11 cellular contexts compared by ENCODE assay signal in the genomic region with DNA sequence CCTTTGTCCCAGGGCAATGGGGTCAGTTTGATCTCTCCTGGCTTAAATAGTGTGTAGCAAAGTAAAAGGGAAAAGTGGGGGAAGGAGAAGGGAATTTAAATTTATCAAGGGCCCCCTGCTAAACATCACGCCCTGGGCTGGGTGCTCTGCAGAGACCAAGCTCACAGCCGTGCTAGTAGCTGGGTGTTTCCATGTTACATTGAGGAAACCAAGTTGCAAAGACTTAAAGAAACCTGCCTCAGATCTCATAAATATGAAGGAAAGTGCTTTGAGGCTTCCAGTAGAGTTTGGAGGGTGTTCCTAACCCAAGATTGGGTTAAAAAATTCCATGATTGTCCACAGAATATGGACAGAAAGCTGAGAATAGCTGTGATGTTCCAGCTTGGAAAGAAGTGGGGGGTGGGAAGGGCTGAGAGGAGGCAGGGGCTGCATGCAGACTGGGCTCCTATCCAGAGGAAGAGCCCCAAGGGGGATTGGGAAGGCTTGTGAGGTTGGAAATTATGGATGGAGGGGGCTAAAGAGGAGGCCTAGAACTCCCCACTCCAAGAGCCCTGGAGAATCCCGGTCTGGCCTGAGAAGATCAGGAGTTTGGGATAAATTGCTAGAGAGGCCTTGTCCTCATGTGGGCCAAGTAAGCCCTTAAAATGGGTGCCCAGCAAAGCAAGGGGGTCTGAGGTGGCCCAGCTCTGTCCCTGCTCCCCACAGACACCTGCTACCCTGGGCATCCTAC. TPM values are rescaled to one million over a fixed set of nuclear protein-coding genes. Genes with fewer than 3 reads are reported as not detected.
DNase-seq lines count a peak whose midpoint lies in the region; ATAC-seq and TF ChIP-seq lines count a peak whose summit lies in the region.
"Had no signal": no experiment of that assay in that cellular context is flagged by ENCODE, and none has a peak within 500 bp of the region (broad histone marks: within the 10 kb centered on the region; RNA-seq: fewer than 3 reads in every experiment).

No MANE protein-coding gene starts in this region.

- no peaks in the 10 kb centered on the region for H3K9me3 Mint-ChIP-seq in activated naive CD8-positive, alpha-beta T cell treated with anti-CD3 and anti-CD28 coated beads, Interleukin-2, amount 10 ng/mL, durations not matched to agents 7 days and 5 days
- no peaks in the 10 kb centered on the region for H3K9me3 Mint-ChIP-seq in activated naive CD8-positive, alpha-beta T cell treated with anti-CD3 and anti-CD28 coated beads, Interleukin-2, amount 50 U/mL, for 24 hours
- H3K9me3 Mint-ChIP-seq in T-helper 2 cell treated with Interferon-gamma antibody and Interleukin-4, amounts not matched to agents 5 μg/mL and 100 μg/mL, for 36 hours, result no peaks in the 10 kb centered on the region

- H3K4me1 Mint-ChIP-seq in activated naive CD8-positive, alpha-beta T cell treated with anti-CD3 and anti-CD28 coated beads, Interleukin-2, amount 10 ng/mL, durations not matched to agents 7 days and 5 days, result no peaks in the 10 kb centered on the region
- H3K4me1 Mint-ChIP-seq in activated naive CD8-positive, alpha-beta T cell treated with anti-CD3 and anti-CD28 coated beads, Interleukin-2, amount 50 U/mL, for 24 hours, result peaks cover 10% of the 10 kb centered on the region
- no peaks in the 10 kb centered on the region for H3K4me1 Mint-ChIP-seq in T-helper 2 cell treated with Interferon-gamma antibody and Interleukin-4, amounts not matched to agents 5 μg/mL and 100 μg/mL, for 36 hours (ENCODE audit: low read depth)

- peak; percentile 12 for DNase-seq in activated naive CD8-positive, alpha-beta T cell treated with anti-CD3 and anti-CD28 coated beads, Interleukin-2, amount 10 ng/mL, durations not matched to agents 7 days and 5 days
- no peak for DNase-seq in activated naive CD8-positive, alpha-beta T cell treated with anti-CD3 and anti-CD28 coated beads, Interleukin-2, amount 50 U/mL, for 24 hours
- DNase-seq in right cardiac atrium (peak in 2 of 3 donors; percentile 65 to 66), vagina (ENCODE audit: extremely low spot score in 2 of 2) (peak in 1 of 2 donors; percentile 80), DMS114 treated with DMSO at 0.1 percent for 48 hours (lab: John Stamatoyannopoulos, UW; ENCODE audit: unreplicated experiment) (no peak), NCI-H526 treated with DMSO at 0.1 percent for 48 hours (lab: John Stamatoyannopoulos, UW) (no peak)
- no peak for DNase-seq in T-helper 2 cell treated with Interferon-gamma antibody and Interleukin-4, amounts not matched to agents 5 μg/mL and 100 μg/mL, for 36 hours (ENCODE audit: low spot score)
- DNase-seq: NCI-H187 had no signal

- intact Hi-C loops in right cardiac atrium (cut with DNase I), result no loop called here
- intact Hi-C loops in vagina (cut with DNase I), result no loop called here

- H3K9me3 ChIP-seq in right cardiac atrium (ENCODE audit: control insufficient read depth, low read length) (no peaks in the 10 kb centered on the region), parathyroid adenoma (ENCODE audit: control insufficient read depth, low read length) (no peaks in the 10 kb centered on the region), vagina (no peaks in the 10 kb centered on the region)

- TF ChIP-seq POLR2A in vagina (IDR thresholded peaks at IDR 0.05), result no peak

- no peak for ATAC-seq in activated naive CD8-positive, alpha-beta T cell treated with anti-CD3 and anti-CD28 coated beads, Interleukin-2, amount 10 ng/mL, durations not matched to agents 7 days and 5 days (ENCODE audit: low read depth)
- ATAC-seq in activated naive CD8-positive, alpha-beta T cell treated with anti-CD3 and anti-CD28 coated beads, Interleukin-2, amount 50 U/mL, for 24 hours, result no peak
- ATAC-seq in right cardiac atrium, result no peak

- no peak overlapping the region for H3K4me2 ChIP-seq in parathyroid adenoma (ENCODE audit: low read length)

- H2AFZ ChIP-seq in parathyroid adenoma, result peak overlapping the region; percentile 58

- peaks cover 16% of the 10 kb centered on the region for H3K27me3 Mint-ChIP-seq in activated naive CD8-positive, alpha-beta T cell treated with anti-CD3 and anti-CD28 coated beads, Interleukin-2, amount 10 ng/mL, durations not matched to agents 7 days and 5 days
- H3K27me3 Mint-ChIP-seq in activated naive CD8-positive, alpha-beta T cell treated with anti-CD3 and anti-CD28 coated beads, Interleukin-2, amount 50 U/mL, for 24 hours, result peaks cover 8% of the 10 kb centered on the region
- peaks cover 12% of the 10 kb centered on the region for H3K27me3 Mint-ChIP-seq in T-helper 2 cell treated with Interferon-gamma antibody and Interleukin-4, amounts not matched to agents 5 μg/mL and 100 μg/mL, for 36 hours (ENCODE audit: low read depth)

- H3K4me1 ChIP-seq in right cardiac atrium (ENCODE audit: control insufficient read depth, insufficient read depth, low read length), result peaks cover 2% of the 10 kb centered on the region
- peaks cover 5% of the 10 kb centered on the region for H3K4me1 ChIP-seq in parathyroid adenoma
- H3K4me1 ChIP-seq in vagina, result peaks cover 78% of the 10 kb centered on the region

- TF ChIP-seq CTCF in parathyroid adenoma (IDR thresholded peaks at IDR 0.05) (no peak), vagina (IDR thresholded peaks at IDR 0.05) (no peak)

- POLR2A ChIA-PET in activated naive CD8-positive, alpha-beta T cell treated with anti-CD3 and anti-CD28 coated beads, Interleukin-2, amount 10 ng/mL, durations not matched to agents 7 days and 5 days (lab: Charles Lee), result no interaction called here

- H3K27me3 ChIP-seq in right cardiac atrium (ENCODE audit: control insufficient read depth, insufficient read depth), result no peaks in the 10 kb centered on the region
- no peaks in the 10 kb centered on the region for H3K27me3 ChIP-seq in parathyroid adenoma (ENCODE audit: control insufficient read depth, insufficient read depth, low read length)
- no peaks in the 10 kb centered on the region for H3K27me3 ChIP-seq in vagina

- H3K36me3 Mint-ChIP-seq in activated naive CD8-positive, alpha-beta T cell treated with anti-CD3 and anti-CD28 coated beads, Interleukin-2, amount 10 ng/mL, durations not matched to agents 7 days and 5 days, result no peaks in the 10 kb centered on the region
- no peaks in the 10 kb centered on the region for H3K36me3 Mint-ChIP-seq in activated naive CD8-positive, alpha-beta T cell treated with anti-CD3 and anti-CD28 coated beads, Interleukin-2, amount 50 U/mL, for 24 hours (ENCODE audit: low read depth)
- H3K36me3 Mint-ChIP-seq in T-helper 2 cell treated with Interferon-gamma antibody and Interleukin-4, amounts not matched to agents 5 μg/mL and 100 μg/mL, for 36 hours (ENCODE audit: low read depth), result no peaks in the 10 kb centered on the region

- no peaks in the 10 kb centered on the region for H3K36me3 ChIP-seq in parathyroid adenoma (ENCODE audit: control insufficient read depth, insufficient read depth, low read length)
- H3K36me3 ChIP-seq in vagina, result no peaks in the 10 kb centered on the region

- no peak overlapping the region for H3K9ac ChIP-seq in parathyroid adenoma

- WGBS in right cardiac atrium, result 56% methylated on average over 3 of the region's 3 CpGs

- H3K4me3 ChIP-seq in right cardiac atrium (ENCODE audit: low read length) (no peak overlapping the region), parathyroid adenoma (ENCODE audit: low read depth, low read length) (no peak overlapping the region), vagina (no peak overlapping the region)

- H3K79me2 ChIP-seq in parathyroid adenoma, result no peaks in the 10 kb centered on the region

- H3K4me3 Mint-ChIP-seq in activated naive CD8-positive, alpha-beta T cell treated with anti-CD3 and anti-CD28 coated beads, Interleukin-2, amount 10 ng/mL, durations not matched to agents 7 days and 5 days, result no peak overlapping the region
- no peak overlapping the region for H3K4me3 Mint-ChIP-seq in activated naive CD8-positive, alpha-beta T cell treated with anti-CD3 and anti-CD28 coated beads, Interleukin-2, amount 50 U/mL, for 24 hours
- H3K4me3 Mint-ChIP-seq in T-helper 2 cell treated with Interferon-gamma antibody and Interleukin-4, amounts not matched to agents 5 μg/mL and 100 μg/mL, for 36 hours, result no peak overlapping the region

- H3K27ac ChIP-seq in right cardiac atrium (ENCODE audit: low read length) (peak overlapping the region; percentile 69), parathyroid adenoma (peak overlapping the region; percentile 36), vagina (peak overlapping the region; percentile 84)

- no peak overlapping the region for H3K27ac Mint-ChIP-seq in activated naive CD8-positive, alpha-beta T cell treated with anti-CD3 and anti-CD28 coated beads, Interleukin-2, amount 10 ng/mL, durations not matched to agents 7 days and 5 days
- H3K27ac Mint-ChIP-seq in activated naive CD8-positive, alpha-beta T cell treated with anti-CD3 and anti-CD28 coated beads, Interleukin-2, amount 50 U/mL, for 24 hours, result no peak overlapping the region
- no peak overlapping the region for H3K27ac Mint-ChIP-seq in T-helper 2 cell treated with Interferon-gamma antibody and Interleukin-4, amounts not matched to agents 5 μg/mL and 100 μg/mL, for 36 hours

RNA-seq across cellular contexts. Expression of a gene that starts 25.0 kb away (rescaled TPM):
- 1 to 10 TPM; 2.4 to 5.5 TPM for total RNA-seq in activated naive CD8-positive, alpha-beta T cell treated with anti-CD3 and anti-CD28 coated beads, Interleukin-2, amount 10 ng/mL, durations not matched to agents 7 days and 5 days
- 10 to 100 TPM; 21.6 to 57.1 (median 44.9) TPM for total RNA-seq in right cardiac atrium
- 25.3 TPM for polyA plus RNA-seq in right cardiac atrium
- 56.7 TPM for total RNA-seq in vagina

RNA-seq across cellular contexts. Expression of a gene that starts 47.9 kb away (rescaled TPM):
- total RNA-seq in activated naive CD8-positive, alpha-beta T cell treated with anti-CD3 and anti-CD28 coated beads, Interleukin-2, amount 10 ng/mL, durations not matched to agents 7 days and 5 days, result not detected
- under 1 TPM in 1 of 4 donors, not detected in 3; 0.34 TPM for total RNA-seq in right cardiac atrium
- polyA plus RNA-seq in right cardiac atrium, result 0.16 TPM
- total RNA-seq in vagina, result 729 TPM
- total RNA-seq: fibroblast of lung had no signal
- polyA plus RNA-seq: fibroblast of lung had no signal

RNA-seq across cellular contexts. Expression of a gene that starts 54.1 kb away (rescaled TPM):
- not detected for total RNA-seq in activated naive CD8-positive, alpha-beta T cell treated with anti-CD3 and anti-CD28 coated beads, Interleukin-2, amount 10 ng/mL, durations not matched to agents 7 days and 5 days
- total RNA-seq in right cardiac atrium (under 1 TPM in 3 of 4 donors, not detected in 1; 0.17 to 0.31 (median 0.22) TPM), vagina (2.7 TPM)
- 0.05 TPM for polyA plus RNA-seq in right cardiac atrium
- total RNA-seq: Daoy, fibroblast of lung had no signal
- polyA plus RNA-seq: fibroblast of lung had no signal

Comparison
In these comparisons a context has a peak if more than half of its experiments do, and no peak if none do; other contexts are left out.
1. DNase-seq: peak in activated naive CD8-positive, alpha-beta T cell treated with anti-CD3 and anti-CD28 coated beads, Interleukin-2, amount 10 ng/mL, durations not matched to agents 7 days and 5 days (single experiment) and right cardiac atrium (2 of 3); none in activated naive CD8-positive, alpha-beta T cell treated with anti-CD3 and anti-CD28 coated beads, Interleukin-2, amount 50 U/mL, for 24 hours (single experiment), T-helper 2 cell treated with Interferon-gamma antibody and Interleukin-4, amounts not matched to agents 5 μg/mL and 100 μg/mL, for 36 hours (single experiment), DMS114 treated with DMSO at 0.1 percent for 48 hours (single experiment) and NCI-H526 treated with DMSO at 0.1 percent for 48 hours (single experiment).
2. RNA of a gene that starts 47.9 kb away (total RNA-seq): 729 TPM in vagina (single experiment); 0.34 TPM in right cardiac atrium and not detected in activated naive CD8-positive, alpha-beta T cell treated with anti-CD3 and anti-CD28 coated beads, Interleukin-2, amount 10 ng/mL, durations not matched to agents 7 days and 5 days; every median in the first group is over 100 times any median in the second.
3. Peak in every context shown above with its lines, with median percentiles within 50 percentile points of each other: H3K27ac ChIP-seq.